9 cellular contexts compared by ENCODE assay signal in genomic region chr21:41045534-41046268, GRCh38.
DNase-seq lines count a peak whose midpoint lies in the region; ATAC-seq and TF ChIP-seq lines count a peak whose summit lies in the region.
"Had no signal": no experiment of that assay in that cellular context is flagged by ENCODE, and none has a peak within 500 bp of the region (broad histone marks: within the 10 kb centered on the region; RNA-seq: fewer than 3 reads in every experiment).

No MANE protein-coding gene starts in this region.

- 49 to 61% (median 54%) methylated on average over 13 to 17 of the region's 17 CpGs for WGBS in adrenal gland, 4 donors

- in situ Hi-C loops in KBM-7 (cut with MboI; ENCODE audit: low pct_unique_long_range_greater_than_20kb, low sequenced_read_pairs) = no loop called here

- peaks cover 6% of the 10 kb centered on the region for H3K4me1 Mint-ChIP-seq in glutamatergic neuron (ENCODE audit: low read depth, unreplicated experiment)

- CTCF ChIA-PET in A673 (lab: Charles Lee) = no interaction called here

- POLR2A ChIA-PET in A673 (lab: Charles Lee; ENCODE audit: low non-redundant PET) = no interaction called here

- H3K36me3 ChIP-seq in A673 (ENCODE audit: insufficient read depth, low read length, poor library complexity, severe bottlenecking) (no peaks in the 10 kb centered on the region), adrenal gland (replicated peaks in 1 of 2) (no peaks in the 10 kb centered on the region)

- peaks cover 6% of the 10 kb centered on the region for H3K36me3 Mint-ChIP-seq in glutamatergic neuron (ENCODE audit: unreplicated experiment)

- no peak for TF ChIP-seq POLR2A in adrenal gland (IDR thresholded peaks at IDR 0.05)

- no TSS peak for BruUV-seq in A673 (replicated peaks; lab: Mats Ljungman, UMichigan)

- no peaks in the 10 kb centered on the region for H3K4me1 ChIP-seq in A673 (ENCODE audit: insufficient read depth, low read length, poor library complexity, severe bottlenecking)
- H3K4me1 ChIP-seq in adrenal gland (replicated peaks in 1 of 2) = no peaks in the 10 kb centered on the region

- H3K27ac Mint-ChIP-seq in glutamatergic neuron (ENCODE audit: unreplicated experiment) = no peak overlapping the region
- H3K27ac Mint-ChIP-seq: dendritic cell treated with granulocyte-macrophage colony-stimulating factor and Interleukin-4, amounts not matched to agents 40 ng/mL and 50 ng/mL, for 4 days had no signal

- H3K4me3 Mint-ChIP-seq in glutamatergic neuron (ENCODE audit: unreplicated experiment) = no peak overlapping the region
- H3K4me3 Mint-ChIP-seq: dendritic cell treated with granulocyte-macrophage colony-stimulating factor and Interleukin-4, amounts not matched to agents 40 ng/mL and 50 ng/mL, for 4 days had no signal

- no peak overlapping the region for H3K27ac ChIP-seq in A673 (ENCODE audit: low read depth, low read length, poor library complexity, severe bottlenecking)
- no peak overlapping the region for H3K27ac ChIP-seq in adrenal gland

- DNase-seq in A673 (ENCODE audit: low spot score) = peak; percentile 11
- DNase-seq in KBM-7 = peak; percentile 7
- peak; percentile 77 for DNase-seq in NCI-H748 treated with DMSO at 0.1 percent for 48 hours (lab: John Stamatoyannopoulos, UW)
- DNase-seq in glutamatergic neuron = peak; percentile 74
- no peak for DNase-seq in adrenal gland
- no peak for DNase-seq in HuH-7.5 (ENCODE audit: low spot score)

- H3K9me3 Mint-ChIP-seq in glutamatergic neuron (ENCODE audit: unreplicated experiment) = peaks cover 1% of the 10 kb centered on the region
- H3K9me3 Mint-ChIP-seq: dendritic cell treated with granulocyte-macrophage colony-stimulating factor and Interleukin-4, amounts not matched to agents 40 ng/mL and 50 ng/mL, for 4 days had no signal

- H3K4me3 ChIP-seq in A673 (ENCODE audit: low read depth, low read length, poor library complexity, severe bottlenecking) (no peak overlapping the region), adrenal gland (no peak overlapping the region)

- TF ChIP-seq CTCF in A673 (conservative IDR thresholded peaks at IDR 0.05; ENCODE audit: low read depth, low read length) (peak; percentile 42), glutamatergic neuron (IDR thresholded peaks at IDR 0.05; ENCODE audit: partially characterized antibody, unreplicated experiment) (peak; percentile 80), adrenal gland (IDR thresholded peaks at IDR 0.05) (no peak)

- peaks cover 2% of the 10 kb centered on the region for H3K27me3 Mint-ChIP-seq in glutamatergic neuron (ENCODE audit: unreplicated experiment)

- H3K27me3 ChIP-seq in A673 (replicated peaks; ENCODE audit: insufficient read depth, low read depth, low read length, poor library complexity) = no peaks in the 10 kb centered on the region
- peaks cover 3% of the 10 kb centered on the region for H3K27me3 ChIP-seq in adrenal gland

- ATAC-seq in HG03342 (IDR thresholded peaks at IDR 0.05; ENCODE audit: unreplicated experiment) (no peak), HG02571 (IDR thresholded peaks at IDR 0.05; ENCODE audit: unreplicated experiment) (no peak)

- intact Hi-C loops in A673 (cut with micrococcal nuclease; ENCODE audit: unreplicated experiment) (no loop called here), adrenal gland (cut with DNase I) (no loop called here)

- H3K9me3 ChIP-seq in A673 (ENCODE audit: low read depth, low read length, poor library complexity, severe bottlenecking) (peaks cover 6% of the 10 kb centered on the region), adrenal gland (replicated peaks in 1 of 3) (no peaks in the 10 kb centered on the region)

Comparison
In these comparisons a context has a peak if more than half of its experiments do, and no peak if none do; other contexts are left out.
1. DNase-seq: peak in A673 (single experiment), KBM-7 (single experiment), NCI-H748 treated with DMSO at 0.1 percent for 48 hours (single experiment) and glutamatergic neuron (single experiment); none in adrenal gland (0 of 7) and HuH-7.5 (single experiment).
2. CTCF ChIP-seq: peak in A673 (single experiment) and glutamatergic neuron (single experiment); none in adrenal gland (0 of 6).